1 cellular context compared by ENCODE assay signal in the genomic region with DNA sequence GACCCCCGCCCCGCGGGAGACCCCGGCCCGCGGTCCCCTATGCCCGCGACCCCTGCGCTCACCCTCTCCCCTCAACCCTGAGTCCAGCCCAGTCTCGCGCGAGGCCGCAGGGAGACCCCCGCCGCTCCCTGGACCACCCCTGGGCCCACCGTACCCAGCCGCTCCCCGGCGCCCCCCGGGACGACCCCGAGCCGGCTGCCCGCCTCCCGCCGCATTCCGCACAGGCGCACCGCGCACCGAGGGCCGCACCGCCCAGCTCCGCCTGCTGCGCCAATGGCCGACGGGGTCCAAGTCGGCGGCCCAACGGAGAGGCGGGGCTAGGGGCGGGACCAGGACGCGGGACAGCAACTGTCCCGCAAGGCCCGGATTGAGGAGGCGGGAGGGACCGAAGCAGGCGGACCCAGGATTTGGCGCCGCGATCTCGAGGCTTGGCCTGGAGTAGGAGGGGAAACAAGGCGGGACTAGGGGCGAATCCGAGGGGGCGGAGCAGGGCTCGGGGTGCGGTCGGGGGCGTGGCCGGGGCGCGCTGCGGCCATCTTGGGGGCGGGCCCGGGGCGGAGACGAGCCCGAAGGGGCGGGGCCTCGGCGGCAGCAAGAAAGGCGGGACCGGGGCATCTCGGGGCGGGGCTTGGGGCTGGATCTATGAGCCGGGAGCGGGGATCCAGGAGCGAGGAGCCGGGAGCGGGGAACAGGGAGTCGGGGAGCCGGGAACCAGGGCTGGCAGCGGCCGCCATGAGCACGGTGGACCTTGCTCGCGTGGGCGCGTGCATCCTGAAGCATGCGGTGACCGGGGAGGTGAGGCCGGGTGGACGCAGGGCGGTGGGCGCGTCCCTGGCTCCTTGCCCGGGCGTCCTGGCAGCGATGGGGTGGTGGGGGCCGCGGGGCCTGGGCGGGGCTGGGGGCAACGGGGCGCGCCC.
TF ChIP-seq lines count a peak whose summit lies in the region.

A gene with protein sequence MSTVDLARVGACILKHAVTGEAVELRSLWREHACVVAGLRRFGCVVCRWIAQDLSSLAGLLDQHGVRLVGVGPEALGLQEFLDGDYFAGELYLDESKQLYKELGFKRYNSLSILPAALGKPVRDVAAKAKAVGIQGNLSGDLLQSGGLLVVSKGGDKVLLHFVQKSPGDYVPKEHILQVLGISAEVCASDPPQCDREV (plus strand): TSS at position 624 of the 917 bp plus-strand sequence. CDS start 109 bp downstream, at position 733.

TF ChIP-seq in HEK293, 187 proteins besides CTCF, POLR2A, EP300 and RAD21 (continued from another document and continues in another):
- TF ChIP-seq, protein P1, sequence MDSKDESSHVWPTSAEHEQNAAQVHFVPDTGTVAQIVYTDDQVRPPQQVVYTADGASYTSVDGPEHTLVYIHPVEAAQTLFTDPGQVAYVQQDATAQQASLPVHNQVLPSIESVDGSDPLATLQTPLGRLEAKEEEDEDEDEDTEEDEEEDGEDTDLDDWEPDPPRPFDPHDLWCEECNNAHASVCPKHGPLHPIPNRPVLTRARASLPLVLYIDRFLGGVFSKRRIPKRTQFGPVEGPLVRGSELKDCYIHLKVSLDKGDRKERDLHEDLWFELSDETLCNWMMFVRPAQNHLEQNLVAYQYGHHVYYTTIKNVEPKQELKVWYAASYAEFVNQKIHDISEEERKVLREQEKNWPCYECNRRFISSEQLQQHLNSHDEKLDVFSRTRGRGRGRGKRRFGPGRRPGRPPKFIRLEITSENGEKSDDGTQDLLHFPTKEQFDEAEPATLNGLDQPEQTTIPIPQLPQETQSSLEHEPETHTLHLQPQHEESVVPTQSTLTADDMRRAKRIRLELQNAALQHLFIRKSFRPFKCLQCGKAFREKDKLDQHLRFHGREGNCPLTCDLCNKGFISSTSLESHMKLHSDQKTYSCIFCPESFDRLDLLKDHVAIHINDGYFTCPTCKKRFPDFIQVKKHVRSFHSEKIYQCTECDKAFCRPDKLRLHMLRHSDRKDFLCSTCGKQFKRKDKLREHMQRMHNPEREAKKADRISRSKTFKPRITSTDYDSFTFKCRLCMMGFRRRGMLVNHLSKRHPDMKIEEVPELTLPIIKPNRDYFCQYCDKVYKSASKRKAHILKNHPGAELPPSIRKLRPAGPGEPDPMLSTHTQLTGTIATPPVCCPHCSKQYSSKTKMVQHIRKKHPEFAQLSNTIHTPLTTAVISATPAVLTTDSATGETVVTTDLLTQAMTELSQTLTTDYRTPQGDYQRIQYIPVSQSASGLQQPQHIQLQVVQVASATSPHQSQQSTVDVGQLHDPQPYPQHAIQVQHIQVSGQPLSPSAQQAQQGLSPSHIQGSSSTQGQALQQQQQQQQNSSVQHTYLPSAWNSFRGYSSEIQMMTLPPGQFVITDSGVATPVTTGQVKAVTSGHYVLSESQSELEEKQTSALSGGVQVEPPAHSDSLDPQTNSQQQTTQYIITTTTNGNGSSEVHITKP (tag by site-specific recombination; IDR thresholded peaks at IDR 0.05), result peak; percentile 72
- peak; percentile 61; the same call in 1 of the 2 replicates for TF ChIP-seq ZBTB20 (tag by site-specific recombination; IDR thresholded peaks at IDR 0.05)
- TF ChIP-seq, protein P2, sequence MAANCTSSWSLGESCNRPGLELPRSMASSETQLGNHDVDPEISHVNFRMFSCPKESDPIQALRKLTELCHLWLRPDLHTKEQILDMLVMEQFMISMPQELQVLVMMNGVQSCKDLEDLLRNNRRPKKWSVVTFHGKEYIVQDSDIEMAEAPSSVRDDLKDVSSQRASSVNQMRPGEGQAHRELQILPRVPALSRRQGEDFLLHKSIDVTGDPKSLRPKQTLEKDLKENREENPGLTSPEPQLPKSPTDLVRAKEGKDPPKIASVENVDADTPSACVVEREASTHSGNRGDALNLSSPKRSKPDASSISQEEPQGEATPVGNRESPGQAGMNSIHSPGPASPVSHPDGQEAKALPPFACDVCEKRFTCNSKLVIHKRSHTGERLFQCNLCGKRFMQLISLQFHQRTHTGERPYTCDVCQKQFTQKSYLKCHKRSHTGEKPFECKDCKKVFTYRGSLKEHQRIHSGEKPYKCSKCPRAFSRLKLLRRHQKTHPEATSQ (tag by site-specific recombination; IDR thresholded peaks at IDR 0.05), result no peak
- TF ChIP-seq KLF10 (tag by site-specific recombination; IDR thresholded peaks at IDR 0.05), result peak; percentile 86; the same call in 1 of the 2 replicates
- TF ChIP-seq ZNF10 (tag by site-specific recombination; IDR thresholded peaks at IDR 0.05), result no peak
- no peak for TF ChIP-seq ZNF132 (tag by site-specific recombination; IDR thresholded peaks at IDR 0.05; ENCODE audit: borderline replicate concordance)
- TF ChIP-seq ZNF335 (tag by site-specific recombination; conservative IDR thresholded peaks at IDR 0.05), result peak; percentile 36; the same call in 1 of the 2 replicates
- TF ChIP-seq YY1 (tag by site-specific recombination; IDR thresholded peaks at IDR 0.05), result no peak; the same call in 1 of the 2 replicates
- no peak for TF ChIP-seq ZNF311 (tag by site-specific recombination; IDR thresholded peaks at IDR 0.05; ENCODE audit: borderline replicate concordance)
- TF ChIP-seq ZNF561 (tag by site-specific recombination; IDR thresholded peaks at IDR 0.05; ENCODE audit: borderline replicate concordance), result 0 out of 2 replicates have a peak, but pooled peaks have one; percentile 25
- TF ChIP-seq ZNF624 (tag by site-specific recombination; IDR thresholded peaks at IDR 0.05), result no peak
- TF ChIP-seq SP7 (tag by site-specific recombination; IDR thresholded peaks at IDR 0.05), result no peak
- peak; percentile 67; the same call in 1 of the 2 replicates for TF ChIP-seq GLIS2 (tag by site-specific recombination; IDR thresholded peaks at IDR 0.05)
- peak; percentile 96 for TF ChIP-seq SP3 (tag by site-specific recombination; IDR thresholded peaks at IDR 0.05)
- TF ChIP-seq, protein P3, sequence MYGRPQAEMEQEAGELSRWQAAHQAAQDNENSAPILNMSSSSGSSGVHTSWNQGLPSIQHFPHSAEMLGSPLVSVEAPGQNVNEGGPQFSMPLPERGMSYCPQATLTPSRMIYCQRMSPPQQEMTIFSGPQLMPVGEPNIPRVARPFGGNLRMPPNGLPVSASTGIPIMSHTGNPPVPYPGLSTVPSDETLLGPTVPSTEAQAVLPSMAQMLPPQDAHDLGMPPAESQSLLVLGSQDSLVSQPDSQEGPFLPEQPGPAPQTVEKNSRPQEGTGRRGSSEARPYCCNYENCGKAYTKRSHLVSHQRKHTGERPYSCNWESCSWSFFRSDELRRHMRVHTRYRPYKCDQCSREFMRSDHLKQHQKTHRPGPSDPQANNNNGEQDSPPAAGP (tag by site-specific recombination; IDR thresholded peaks at IDR 0.05), result peak; percentile 20; the same call in 1 of the 2 replicates
- no peak for TF ChIP-seq ZNF658 (tag by site-specific recombination; IDR thresholded peaks at IDR 0.05)
- peak; percentile 99 for TF ChIP-seq SP2 (tag by site-specific recombination; IDR thresholded peaks at IDR 0.05)
- TF ChIP-seq ZNF623 (tag by site-specific recombination; IDR thresholded peaks at IDR 0.05), result no peak
- no peak for TF ChIP-seq ZNF629 (tag by site-specific recombination; IDR thresholded peaks at IDR 0.05)
- TF ChIP-seq ZNF24 (tag by site-specific recombination; IDR thresholded peaks at IDR 0.05), result no peak
- no peak for TF ChIP-seq ZNF366 (tag by site-specific recombination; conservative IDR thresholded peaks at IDR 0.05)
- TF ChIP-seq, protein P4, sequence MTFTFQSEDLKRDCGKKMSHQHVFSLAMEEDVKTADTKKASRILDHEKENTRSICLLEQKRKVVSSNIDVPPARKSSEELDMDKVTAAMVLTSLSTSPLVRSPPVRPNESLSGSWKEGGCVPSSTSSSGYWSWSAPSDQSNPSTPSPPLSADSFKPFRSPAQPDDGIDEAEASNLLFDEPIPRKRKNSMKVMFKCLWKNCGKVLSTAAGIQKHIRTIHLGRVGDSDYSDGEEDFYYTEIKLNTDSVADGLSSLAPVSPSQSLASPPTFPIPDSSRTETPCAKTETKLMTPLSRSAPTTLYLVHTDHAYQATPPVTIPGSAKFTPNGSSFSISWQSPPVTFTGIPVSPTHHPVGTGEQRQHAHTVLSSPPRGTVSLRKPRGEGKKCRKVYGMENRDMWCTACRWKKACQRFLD (tag by site-specific recombination; IDR thresholded peaks at IDR 0.05), result no peak
- TF ChIP-seq ZNF530 (tag by site-specific recombination; IDR thresholded peaks at IDR 0.05; ENCODE audit: low read depth), result no peak
- no peak for TF ChIP-seq HOXC10 (CRISPR knock-in tag; IDR thresholded peaks at IDR 0.05)
- TF ChIP-seq KLF16 (tag by site-specific recombination; IDR thresholded peaks at IDR 0.05), result peak; percentile 54; the same call in 1 of the 2 replicates
- TF ChIP-seq ZNF175 (tag by site-specific recombination; IDR thresholded peaks at IDR 0.05), result no peak
- peak; percentile 92 for TF ChIP-seq ZNF121 (tag by site-specific recombination; IDR thresholded peaks at IDR 0.05)
- TF ChIP-seq, protein P5, sequence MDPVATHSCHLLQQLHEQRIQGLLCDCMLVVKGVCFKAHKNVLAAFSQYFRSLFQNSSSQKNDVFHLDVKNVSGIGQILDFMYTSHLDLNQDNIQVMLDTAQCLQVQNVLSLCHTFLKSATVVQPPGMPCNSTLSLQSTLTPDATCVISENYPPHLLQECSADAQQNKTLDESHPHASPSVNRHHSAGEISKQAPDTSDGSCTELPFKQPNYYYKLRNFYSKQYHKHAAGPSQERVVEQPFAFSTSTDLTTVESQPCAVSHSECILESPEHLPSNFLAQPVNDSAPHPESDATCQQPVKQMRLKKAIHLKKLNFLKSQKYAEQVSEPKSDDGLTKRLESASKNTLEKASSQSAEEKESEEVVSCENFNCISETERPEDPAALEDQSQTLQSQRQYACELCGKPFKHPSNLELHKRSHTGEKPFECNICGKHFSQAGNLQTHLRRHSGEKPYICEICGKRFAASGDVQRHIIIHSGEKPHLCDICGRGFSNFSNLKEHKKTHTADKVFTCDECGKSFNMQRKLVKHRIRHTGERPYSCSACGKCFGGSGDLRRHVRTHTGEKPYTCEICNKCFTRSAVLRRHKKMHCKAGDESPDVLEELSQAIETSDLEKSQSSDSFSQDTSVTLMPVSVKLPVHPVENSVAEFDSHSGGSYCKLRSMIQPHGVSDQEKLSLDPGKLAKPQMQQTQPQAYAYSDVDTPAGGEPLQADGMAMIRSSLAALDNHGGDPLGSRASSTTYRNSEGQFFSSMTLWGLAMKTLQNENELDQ (tag by site-specific recombination; IDR thresholded peaks at IDR 0.05; ENCODE audit: low read depth), result no peak
- TF ChIP-seq ZNF416 (tag by site-specific recombination; IDR thresholded peaks at IDR 0.05), result no peak
- TF ChIP-seq, protein P6, sequence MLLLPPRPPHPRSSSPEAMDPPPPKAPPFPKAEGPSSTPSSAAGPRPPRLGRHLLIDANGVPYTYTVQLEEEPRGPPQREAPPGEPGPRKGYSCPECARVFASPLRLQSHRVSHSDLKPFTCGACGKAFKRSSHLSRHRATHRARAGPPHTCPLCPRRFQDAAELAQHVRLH (tag by site-specific recombination; IDR thresholded peaks at IDR 0.05), result no peak
- no peak for TF ChIP-seq ZNF76 (tag by site-specific recombination; IDR thresholded peaks at IDR 0.05; ENCODE audit: borderline replicate concordance, low read depth)
- no peak for TF ChIP-seq SCRT2 (tag by site-specific recombination; IDR thresholded peaks at IDR 0.05)
- TF ChIP-seq REPIN1 (tag by site-specific recombination; IDR thresholded peaks at IDR 0.05; ENCODE audit: low read depth), result no peak
- no peak for TF ChIP-seq FEZF1 (tag by site-specific recombination; IDR thresholded peaks at IDR 0.05)
- TF ChIP-seq ZNF776 (tag by site-specific recombination; IDR thresholded peaks at IDR 0.05; ENCODE audit: borderline replicate concordance), result no peak
- no peak for TF ChIP-seq HOXA7 (CRISPR knock-in tag; IDR thresholded peaks at IDR 0.05; ENCODE audit: borderline replicate concordance)
- TF ChIP-seq EGR2 (tag by site-specific recombination; IDR thresholded peaks at IDR 0.05; ENCODE audit: low read depth), result peak; percentile 46; the same call in 1 of the 2 replicates
- TF ChIP-seq, protein P7, sequence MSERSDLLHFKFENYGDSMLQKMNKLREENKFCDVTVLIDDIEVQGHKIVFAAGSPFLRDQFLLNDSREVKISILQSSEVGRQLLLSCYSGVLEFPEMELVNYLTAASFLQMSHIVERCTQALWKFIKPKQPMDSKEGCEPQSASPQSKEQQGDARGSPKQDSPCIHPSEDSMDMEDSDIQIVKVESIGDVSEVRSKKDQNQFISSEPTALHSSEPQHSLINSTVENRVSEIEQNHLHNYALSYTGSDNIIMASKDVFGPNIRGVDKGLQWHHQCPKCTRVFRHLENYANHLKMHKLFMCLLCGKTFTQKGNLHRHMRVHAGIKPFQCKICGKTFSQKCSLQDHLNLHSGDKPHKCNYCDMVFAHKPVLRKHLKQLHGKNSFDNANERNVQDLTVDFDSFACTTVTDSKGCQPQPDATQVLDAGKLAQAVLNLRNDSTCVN (tag by site-specific recombination; optimal IDR thresholded peaks at IDR 0.05), result peak; percentile 85
- no peak for TF ChIP-seq ZSCAN23 (tag by site-specific recombination; IDR thresholded peaks at IDR 0.05)
- no peak for TF ChIP-seq ZFP37 (tag by site-specific recombination; IDR thresholded peaks at IDR 0.05)
- no peak for TF ChIP-seq ZNF221 (tag by site-specific recombination; IDR thresholded peaks at IDR 0.05; ENCODE audit: borderline replicate concordance)
